Comparison of ENCODE assay signal across 1 cellular context in genomic region chr6:26216015-26216885, GRCh38.
TF ChIP-seq lines count a peak whose summit lies in the region.

No MANE protein-coding gene starts in this region.

TF ChIP-seq in HepG2, 621 proteins besides CTCF, POLR2A, EP300 and RAD21 (continued from another document and continues in another):
- TF ChIP-seq TRAFD1 (CRISPR knock-in tag; IDR thresholded peaks at IDR 0.05; ENCODE audit: borderline replicate concordance) (no peak; the same call in 1 of the 2 replicates), ZFP1 (CRISPR knock-in tag; IDR thresholded peaks at IDR 0.05) (0 out of 2 replicates have a peak, but pooled peaks have one; percentile 35), KLF11 (CRISPR knock-in tag; IDR thresholded peaks at IDR 0.05) (peak; percentile 92; the same call in 1 of the 2 replicates), MED8 (CRISPR knock-in tag; IDR thresholded peaks at IDR 0.05; ENCODE audit: insufficient replicate concordance) (peak; percentile 87), ZNF800 (CRISPR knock-in tag; IDR thresholded peaks at IDR 0.05) (peak; percentile 55), TBX3 (IDR thresholded peaks at IDR 0.05; ENCODE audit: borderline replicate concordance) (peak; percentile 10; the same call in 1 of the 2 replicates), ATF4 (CRISPR knock-in tag; IDR thresholded peaks at IDR 0.05) (peak in 1 of 2 experiments; percentile 10; a peak in 1 of 4 replicates), CCAR2 (optimal IDR thresholded peaks at IDR 0.05; ENCODE audit: low read depth, low read length) (no peak), ZBTB40 (IDR thresholded peaks at IDR 0.05) (no peak), ZBTB40 (CRISPR knock-in tag; IDR thresholded peaks at IDR 0.05) (peak; percentile 55), E2F2 (CRISPR knock-in tag; IDR thresholded peaks at IDR 0.05; ENCODE audit: borderline replicate concordance) (peak; percentile 76; the same call in 1 of the 2 replicates), THAP9 (CRISPR knock-in tag; IDR thresholded peaks at IDR 0.05; ENCODE audit: borderline replicate concordance) (no peak), HNRNPH1 (optimal IDR thresholded peaks at IDR 0.05; ENCODE audit: low read depth, low read length) (no peak), ZNF746 (CRISPR knock-in tag; IDR thresholded peaks at IDR 0.05) (no peak), BATF2 (CRISPR knock-in tag; IDR thresholded peaks at IDR 0.05) (peak; percentile 37; the same call in 1 of the 2 replicates), REXO4 (CRISPR knock-in tag; IDR thresholded peaks at IDR 0.05; ENCODE audit: borderline replicate concordance) (peak; percentile 22; the same call in 1 of the 2 replicates), FOXC1 (CRISPR knock-in tag; IDR thresholded peaks at IDR 0.05; ENCODE audit: borderline replicate concordance) (peak; percentile 36; the same call in 1 of the 2 replicates), ZHX2 (IDR thresholded peaks at IDR 0.05; ENCODE audit: low read depth) (no peak), ZHX2 (CRISPR knock-in tag; IDR thresholded peaks at IDR 0.05; ENCODE audit: borderline replicate concordance) (0 out of 2 replicates have a peak, but pooled peaks have one; percentile 49), SKIL (CRISPR knock-in tag; IDR thresholded peaks at IDR 0.05; ENCODE audit: borderline replicate concordance) (no peak), MIER2 (CRISPR knock-in tag; IDR thresholded peaks at IDR 0.05) (peak; percentile 47), FOSL2 (CRISPR knock-in tag; IDR thresholded peaks at IDR 0.05) (peak; percentile 50)
